ENCODE assay signal across 10 cellular contexts in genomic region chr5:54387659-54388232, GRCh38.
DNase-seq lines count a peak whose midpoint lies in the region; ATAC-seq and TF ChIP-seq lines count a peak whose summit lies in the region.
"Had no signal": no experiment of that assay in that cellular context is flagged by ENCODE, and none has a peak within 500 bp of the region (broad histone marks: within the 10 kb centered on the region; RNA-seq: fewer than 3 reads in every experiment).

No MANE protein-coding gene starts in this region.

- no peaks in the 10 kb centered on the region for H3K9me3 ChIP-seq in SK-N-SH
- 0 out of 2 replicates have a peak, but pooled peaks cover 4% of the 10 kb centered on the region for H3K9me3 ChIP-seq in SK-N-MC (ENCODE audit: low read depth, low read length)

- peak overlapping the region in 1 of 2 experiments; percentile 31; a peak in 1 of 4 replicates for H3K27ac ChIP-seq in SK-N-SH (ENCODE audit: low read depth in 2 of 2, low read length in 1 of 2)
- H3K27ac ChIP-seq in SK-N-MC = peak overlapping the region; percentile 94

- no peak for TF ChIP-seq EP300 in SK-N-SH (IDR thresholded peaks at IDR 0.05; ENCODE audit: borderline replicate concordance in 1 of 2, low read depth in 1 of 2, low read length in 1 of 2)

- WGBS in SK-N-SH (ENCODE audit: low lambda C conversion rate) = 83% methylated on average over 3 of the region's 3 CpGs

- TF ChIP-seq RAD21 in SK-N-SH (IDR thresholded peaks at IDR 0.05; ENCODE audit: low read length) = no peak

- H3K4me2 ChIP-seq in SK-N-SH = peak overlapping the region; percentile 5; the same call in 1 of the 2 replicates

- POLR2A ChIA-PET in SK-N-SH (lab: Yijun Ruan, JAX) = no interaction called here

- no peaks in the 10 kb centered on the region for H3K9me2 ChIP-seq in SK-N-SH

- H4K20me1 ChIP-seq in SK-N-SH (ENCODE audit: insufficient read depth) = no peaks in the 10 kb centered on the region

- H3K36me3 ChIP-seq in SK-N-SH (replicated peaks in 1 of 2; ENCODE audit: control insufficient read depth in 1 of 2, insufficient read depth in 2 of 2, low read length in 1 of 2) (no peaks in the 10 kb centered on the region), SK-N-MC (ENCODE audit: insufficient read depth, low read length) (no peaks in the 10 kb centered on the region)

- H3K4me3 ChIP-seq in SK-N-SH (ENCODE audit: low read depth in 2 of 2, low read length in 1 of 2) (no peak overlapping the region), SK-N-MC (no peak overlapping the region), fibroblast of the aortic adventitia (ENCODE audit: low read depth, low read length) (no peak overlapping the region)

- no peaks in the 10 kb centered on the region for H3K27me3 ChIP-seq in SK-N-SH (ENCODE audit: insufficient read depth)

- no peaks in the 10 kb centered on the region for H3K79me2 ChIP-seq in SK-N-SH (ENCODE audit: insufficient read depth)

- peaks cover 0 to 20% of the 10 kb centered on the region in 2 experiments; a peak in 3 of 4 replicates for H3K4me1 ChIP-seq in SK-N-SH (ENCODE audit: control insufficient read depth in 1 of 2, insufficient read depth in 2 of 2, low read depth in 1 of 2, low read length in 1 of 2)

- CTCF ChIA-PET in SK-N-SH (lab: Yijun Ruan, JAX) = no interaction called here

- DNase-seq in SK-N-SH = no peak
- no peak for DNase-seq in SK-N-MC (ENCODE audit: low read depth, low spot score)
- DNase-seq in fibroblast of the aortic adventitia (ENCODE audit: low read depth) = peak; percentile 88
- DNase-seq in stimulated activated naive CD8-positive, alpha-beta T cell treated with anti-CD3 and anti-CD28 coated beads, Interleukin-15, Interleukin-2, amounts not matched to agents 100 U/mL and 50 U/mL, for 24 hours = no peak
- DNase-seq in Ammon's horn (ENCODE audit: low spot score) = no peak
- DNase-seq: activated CD4-positive, alpha-beta T cell treated with anti-CD3 and anti-CD28 coated beads, Interleukin-2, amount 50 U/mL, for 4 hours; NCI-H774 had no signal

- no peak overlapping the region for H3K9ac ChIP-seq in SK-N-SH
- no peak overlapping the region for H3K9ac ChIP-seq in SK-N-MC (ENCODE audit: insufficient read length)

- no peak overlapping the region for H2AFZ ChIP-seq in SK-N-SH (ENCODE audit: low read depth)

- TF ChIP-seq CTCF in SK-N-SH (IDR thresholded peaks at IDR 0.05) (no peak), fibroblast of the aortic adventitia (IDR thresholded peaks at IDR 0.05; ENCODE audit: insufficient read depth, low read length) (no peak)

- ATAC-seq in SK-N-SH treated with all-trans-retinoic acid at 6 μM for 48 hours (no peak), HG03571 (IDR thresholded peaks at IDR 0.05; ENCODE audit: unreplicated experiment) (no peak), GM18519 (IDR thresholded peaks at IDR 0.05; ENCODE audit: low FRiP score, unreplicated experiment) (no peak)
- peak; percentile 53 for ATAC-seq in stimulated activated naive CD8-positive, alpha-beta T cell treated with anti-CD3 and anti-CD28 coated beads, Interleukin-15, Interleukin-2, amounts not matched to agents 100 U/mL and 50 U/mL, for 24 hours

- peaks cover 14% of the 10 kb centered on the region for H3F3A ChIP-seq in SK-N-SH (replicated peaks; ENCODE audit: insufficient read depth)

TF ChIP-seq in SK-N-SH, 30 proteins besides CTCF, POLR2A, EP300 and RAD21:
- TF ChIP-seq MEF2A (IDR thresholded peaks at IDR 0.05; ENCODE audit: borderline replicate concordance, low read depth) = peak; percentile 64; the same call in 1 of the 2 replicates
- no peak for TF ChIP-seq NRF1 (IDR thresholded peaks at IDR 0.05; ENCODE audit: low read depth, low read length)

TF ChIP-seq in SK-N-SH treated with all-trans-retinoic acid at 6 μM for 48 hours, 23 proteins besides CTCF, POLR2A, EP300 and RAD21:
- no peak for TF ChIP-seq TOX (CRISPR knock-in tag; IDR thresholded peaks at IDR 0.05; ENCODE audit: borderline replicate concordance)
- TF ChIP-seq ZNF8 (CRISPR knock-in tag; IDR thresholded peaks at IDR 0.05) = no peak
- TF ChIP-seq CSRNP3 (CRISPR knock-in tag; IDR thresholded peaks at IDR 0.05) = no peak
TF ChIP-seq in SK-N-SH treated with all-trans-retinoic acid at 6 μM for 48 hours: peak in this region for 0.
